ENCODE assay signal across 15 cellular contexts in the genomic region with DNA sequence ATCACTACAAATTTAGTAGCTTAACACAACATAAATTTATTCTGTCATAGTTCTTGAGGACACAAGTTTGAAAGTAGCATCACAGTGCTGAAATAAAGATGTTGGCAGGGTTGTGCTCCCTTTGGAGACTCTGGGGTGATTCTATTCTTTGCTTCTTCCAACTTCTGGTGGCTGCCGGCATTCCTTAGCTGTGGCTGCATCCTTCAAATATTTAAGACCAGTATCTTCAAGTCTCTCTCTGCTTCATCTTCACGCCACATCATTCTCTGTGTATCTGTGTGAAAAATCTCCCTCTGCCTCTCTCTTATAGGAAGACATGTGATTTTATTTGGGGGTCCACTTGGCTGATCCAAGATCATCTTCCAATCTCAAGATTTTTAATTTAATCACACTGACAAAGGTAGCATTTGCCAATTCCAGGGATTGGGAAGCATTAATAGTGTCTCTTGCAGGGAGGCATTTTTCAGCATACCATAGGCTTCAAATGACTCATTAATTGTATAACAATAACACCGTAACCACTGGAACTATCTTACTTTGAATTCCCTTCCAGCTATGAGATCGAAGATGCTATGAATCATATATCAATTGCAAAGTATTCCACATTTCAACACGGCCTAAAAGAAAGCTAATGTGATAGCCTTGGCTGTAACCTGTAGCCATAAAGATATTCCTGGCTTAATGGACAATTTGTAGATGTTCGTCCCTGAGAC.
DNase-seq lines count a peak whose midpoint lies in the region; ATAC-seq and TF ChIP-seq lines count a peak whose summit lies in the region.
"Had no signal": no experiment of that assay in that cellular context is flagged by ENCODE, and none has a peak within 500 bp of the region (broad histone marks: within the 10 kb centered on the region; RNA-seq: fewer than 3 reads in every experiment).

No MANE protein-coding gene starts in this region.

- no peak overlapping the region for H2BK12ac ChIP-seq in trophoblast cell (ENCODE audit: low read length)

- no TSS peak for BruUV-seq in mammary epithelial cell (replicated peaks; lab: Mats Ljungman, UMichigan)

- no peak overlapping the region for H3K23ac ChIP-seq in trophoblast cell (ENCODE audit: low read length)

- intact Hi-C loops in mammary epithelial cell (cut with micrococcal nuclease): loop anchor here (5.0 kb wide), 1 partner anchor 58 kb away; no protein-coding TSS in a partner anchor
- intact Hi-C loops in sciatic nerve (cut with DNase I): no loop called here

- in situ Hi-C loops in mammary epithelial cell (cut with MboI; ENCODE audit: low sequenced_read_pairs in 2 of 2): no loop called here

- H3K9me3 ChIP-seq in mammary epithelial cell (replicated peaks; ENCODE audit: insufficient read depth, low read length) (no peaks in the 10 kb centered on the region), trophoblast cell (ENCODE audit: insufficient read depth, low read depth, low read length) (no peaks in the 10 kb centered on the region)
- H3K9me3 ChIP-seq: BLaER1 treated with 17β-estradiol and CSF1 and Interleukin-3, amounts not matched to agents 10 nM and 100 nM had no signal

- H2BK120ac ChIP-seq in trophoblast cell (ENCODE audit: insufficient read depth, low read length, poor library complexity): no peak overlapping the region

- WGBS in mammary epithelial cell (ENCODE audit: low coverage, missing lambda C conversion rate): 22% methylated on average over 6 of the region's 6 CpGs
- no CpG with 5 or more reads among the region's 6 CpGs for WGBS in trophoblast cell (ENCODE audit: extremely low coverage, insufficient coverage, insufficient read length)

- no peak overlapping the region for H2AK5ac ChIP-seq in trophoblast cell (ENCODE audit: low read length)

- TF ChIP-seq CTCF in mammary epithelial cell (conservative IDR thresholded peaks at IDR 0.05 in 1 of 2, IDR thresholded peaks at IDR 0.05 in 1 of 2; ENCODE audit: extremely low read depth in 1 of 2, insufficient read depth in 1 of 2, low read depth in 1 of 2, low read length in 2 of 2): no peak

- H3K4me1 ChIP-seq in mammary epithelial cell (ENCODE audit: insufficient read depth, low read length) (peaks cover 25% of the 10 kb centered on the region), trophoblast cell (ENCODE audit: control insufficient read depth in 1 of 2, insufficient read depth in 2 of 2, low read length in 2 of 2) (no peaks in the 10 kb centered on the region)
- H3K4me1 ChIP-seq: BLaER1 treated with 17β-estradiol and CSF1 and Interleukin-3, amounts not matched to agents 10 nM and 100 nM had no signal

- H2BK5ac ChIP-seq in trophoblast cell (ENCODE audit: low read depth, low read length, poor library complexity): no peak overlapping the region

- CTCF ChIA-PET in mammary epithelial cell (lab: Charles Lee; ENCODE audit: low non-redundant PET): interaction anchor here (0.5 kb wide), 1 partner anchor 186 kb away, joined by 4 read pairs; no protein-coding TSS in a partner anchor

- no peaks in the 10 kb centered on the region for H3K79me1 ChIP-seq in trophoblast cell (ENCODE audit: low read length)

- H3K4me2 ChIP-seq in mammary epithelial cell (ENCODE audit: insufficient read depth, low read depth, low read length): peak overlapping the region; percentile 24
- no peak overlapping the region for H3K4me2 ChIP-seq in trophoblast cell (ENCODE audit: low read length)
- H3K4me2 ChIP-seq: BLaER1 treated with 17β-estradiol and CSF1 and Interleukin-3, amounts not matched to agents 10 nM and 100 nM had no signal

- H3K4me3 ChIP-seq in mammary epithelial cell (replicated peaks in 1 of 3; ENCODE audit: insufficient read depth in 1 of 3, low read depth in 2 of 3, low read length in 3 of 3): no peak overlapping the region
- no peak overlapping the region for H3K4me3 ChIP-seq in trophoblast cell (ENCODE audit: low read depth, low read length)
- H3K4me3 ChIP-seq: BLaER1 treated with 17β-estradiol and CSF1 and Interleukin-3, amounts not matched to agents 10 nM and 100 nM had no signal

- ATAC-seq in GM18870 (IDR thresholded peaks at IDR 0.05; ENCODE audit: unreplicated experiment) (no peak), sciatic nerve (no peak)

- H3K18ac ChIP-seq in trophoblast cell (ENCODE audit: low read length): no peak overlapping the region

- H2AFZ ChIP-seq in mammary epithelial cell (ENCODE audit: low read depth, low read length): no peak overlapping the region
- no peak overlapping the region for H2AFZ ChIP-seq in trophoblast cell (ENCODE audit: insufficient read depth, low read length, poor library complexity)

- no peak overlapping the region for H3K4ac ChIP-seq in trophoblast cell (ENCODE audit: low read depth, low read length)

- DNase-seq in ELR (ENCODE audit: low read depth) (peak; percentile 36), NCI-H226 (peak; percentile 44), mammary epithelial cell (peak; percentile 60), trophoblast cell (peak; percentile 42 to 70), hepatic stellate cell (ENCODE audit: low spot score) (no peak), sciatic nerve (ENCODE audit: low spot score) (no peak)
- DNase-seq: KG1, MM.1S, NCI-H1105 treated with DMSO at 0.1 percent for 48 hours, NCI-H187, NCI-H774, SHP77 had no signal

- H3K27me3 ChIP-seq in mammary epithelial cell (ENCODE audit: insufficient read depth, low read length) (no peaks in the 10 kb centered on the region), trophoblast cell (ENCODE audit: insufficient read depth, low read length) (no peaks in the 10 kb centered on the region)
- H3K27me3 ChIP-seq: BLaER1 treated with 17β-estradiol and CSF1 and Interleukin-3, amounts not matched to agents 10 nM and 100 nM had no signal

- H3K9ac ChIP-seq in mammary epithelial cell (ENCODE audit: insufficient read depth, low read length) (no peak overlapping the region), trophoblast cell (ENCODE audit: low read length) (no peak overlapping the region)
- H3K9ac ChIP-seq: BLaER1 treated with 17β-estradiol and CSF1 and Interleukin-3, amounts not matched to agents 10 nM and 100 nM had no signal

- no peak overlapping the region for H3K14ac ChIP-seq in trophoblast cell (ENCODE audit: low read length)

- dilution Hi-C loops in mammary epithelial cell (cut with HindIII; ENCODE audit: low sequenced_read_pairs): no loop called here

- no peaks in the 10 kb centered on the region for H3K79me2 ChIP-seq in mammary epithelial cell (ENCODE audit: insufficient read depth, low read length)
- no peaks in the 10 kb centered on the region for H3K79me2 ChIP-seq in trophoblast cell (ENCODE audit: control insufficient read depth, insufficient read depth, low read length, poor library complexity)

- no peaks in the 10 kb centered on the region for H4K20me1 ChIP-seq in mammary epithelial cell (ENCODE audit: insufficient read depth, low read length)
- H4K20me1 ChIP-seq: BLaER1 treated with 17β-estradiol and CSF1 and Interleukin-3, amounts not matched to agents 10 nM and 100 nM had no signal

- H3K36me3 ChIP-seq in mammary epithelial cell (ENCODE audit: insufficient read depth, low read length): no peaks in the 10 kb centered on the region
- no peaks in the 10 kb centered on the region for H3K36me3 ChIP-seq in trophoblast cell (ENCODE audit: control insufficient read depth in 1 of 2, insufficient read depth in 2 of 2, low read length in 2 of 2)
- H3K36me3 ChIP-seq: BLaER1 treated with 17β-estradiol and CSF1 and Interleukin-3, amounts not matched to agents 10 nM and 100 nM had no signal

- H3K27ac ChIP-seq in mammary epithelial cell (ENCODE audit: insufficient read depth, low read depth, low read length): peak overlapping the region; percentile 27
- H3K27ac ChIP-seq in trophoblast cell (ENCODE audit: low read depth, low read length): no peak overlapping the region
- H3K27ac ChIP-seq: BLaER1 treated with 17β-estradiol and CSF1 and Interleukin-3, amounts not matched to agents 10 nM and 100 nM; HL-60 had no signal

- H4K12ac ChIP-seq in trophoblast cell (ENCODE audit: low read depth, low read length): no peak overlapping the region

- H4K8ac ChIP-seq in trophoblast cell (ENCODE audit: low read depth, low read length): no peak overlapping the region

- no peak overlapping the region for H4K91ac ChIP-seq in trophoblast cell (ENCODE audit: low read depth, low read length)

Comparison
In these comparisons a context has a peak if more than half of its experiments do, and no peak if none do; other contexts are left out.
1. DNase-seq: peak in ELR (single experiment), NCI-H226 (single experiment), mammary epithelial cell (single experiment) and trophoblast cell (2 of 2); none in hepatic stellate cell (single experiment) and sciatic nerve (single experiment).